In the genomic region with DNA sequence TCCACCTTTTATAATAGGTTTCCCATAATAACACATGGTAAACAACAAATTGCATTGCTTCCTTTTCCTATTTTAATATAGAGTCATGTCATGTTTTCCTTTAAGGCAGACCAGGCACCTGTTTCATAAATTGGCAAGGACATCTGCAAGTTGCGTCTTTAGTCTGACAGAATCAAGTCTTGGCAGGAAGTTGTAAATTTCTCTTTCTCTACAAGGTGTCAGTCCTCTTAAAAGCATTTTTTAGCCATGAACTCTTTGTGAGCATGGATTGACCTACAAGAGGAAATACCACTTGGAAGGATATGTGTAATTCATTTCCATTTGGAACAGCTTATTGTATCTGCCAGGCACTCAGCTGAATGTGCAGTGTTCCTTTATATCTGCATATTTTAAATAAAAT, we compare ENCODE assay signal across 20 cellular contexts.
DNase-seq lines count a peak whose midpoint lies in the region; ATAC-seq and TF ChIP-seq lines count a peak whose summit lies in the region.
"Had no signal": no experiment of that assay in that cellular context is flagged by ENCODE, and none has a peak within 500 bp of the region (broad histone marks: within the 10 kb centered on the region; RNA-seq: fewer than 3 reads in every experiment).

No MANE protein-coding gene starts in this region.

- no peak overlapping the region for H3K4me3 Mint-ChIP-seq in WTC11
- H3K4me3 Mint-ChIP-seq: HFFc6, IgD-negative memory B cell had no signal

- H3K4me3 ChIP-seq in gastrocnemius medialis = no peak overlapping the region
- H3K4me3 ChIP-seq in upper lobe of right lung = no peak overlapping the region
- H3K4me3 ChIP-seq in A673 (ENCODE audit: low read depth, low read length, poor library complexity, severe bottlenecking) = no peak overlapping the region
- H3K4me3 ChIP-seq: SK-N-MC had no signal

- H3K27ac ChIP-seq in gastrocnemius medialis (peak overlapping the region in 2 of 4 donors; percentile 3 to 11), upper lobe of right lung (no peak overlapping the region), A673 (ENCODE audit: low read depth, low read length, poor library complexity, severe bottlenecking) (no peak overlapping the region)
- H3K27ac ChIP-seq: C4-2B, SK-N-MC had no signal

- peak overlapping the region; percentile 24; the same call in 1 of the 2 replicates for H3K27ac Mint-ChIP-seq in WTC11
- H3K27ac Mint-ChIP-seq: HFFc6, IgD-negative memory B cell had no signal

- H3K4me1 ChIP-seq in gastrocnemius medialis (peaks cover 19 to 30% of the 10 kb centered on the region in 2 donors), upper lobe of right lung (no peaks in the 10 kb centered on the region), A673 (ENCODE audit: insufficient read depth, low read length, poor library complexity, severe bottlenecking) (no peaks in the 10 kb centered on the region)

- H3K27me3 ChIP-seq in gastrocnemius medialis = no peaks in the 10 kb centered on the region
- H3K27me3 ChIP-seq in upper lobe of right lung = no peaks in the 10 kb centered on the region
- no peaks in the 10 kb centered on the region for H3K27me3 ChIP-seq in A673 (replicated peaks; ENCODE audit: insufficient read depth, low read depth, low read length, poor library complexity)

- no TSS peak for BruUV-seq in A673 (replicated peaks; lab: Mats Ljungman, UMichigan)

- no peaks in the 10 kb centered on the region for H3K36me3 ChIP-seq in gastrocnemius medialis
- no peaks in the 10 kb centered on the region for H3K36me3 ChIP-seq in upper lobe of right lung
- H3K36me3 ChIP-seq in A673 (ENCODE audit: insufficient read depth, low read length, poor library complexity, severe bottlenecking) = no peaks in the 10 kb centered on the region

- H3K9me3 Mint-ChIP-seq in WTC11 = no peaks in the 10 kb centered on the region
- H3K9me3 Mint-ChIP-seq: HFFc6 had no signal

- CTCF ChIA-PET in WTC11 (lab: Charles Lee) = interaction anchor here (1.6 kb wide), 1 partner anchor 11 kb away, joined by 4 read pairs; no protein-coding TSS in a partner anchor
- CTCF ChIA-PET in A673 (lab: Charles Lee) = no interaction called here

- peaks cover 67% of the 10 kb centered on the region for H3K4me1 Mint-ChIP-seq in WTC11
- H3K4me1 Mint-ChIP-seq: IgD-negative memory B cell had no signal

- H3K27me3 Mint-ChIP-seq in WTC11 (ENCODE audit: low read depth) = no peaks in the 10 kb centered on the region

- TF ChIP-seq CTCF in WTC11 (IDR thresholded peaks at IDR 0.05) (no peak), gastrocnemius medialis (IDR thresholded peaks at IDR 0.05 in 4 of 5, conservative IDR thresholded peaks at IDR 0.05 in 1 of 5) (no peak), upper lobe of right lung (IDR thresholded peaks at IDR 0.05) (no peak), A673 (conservative IDR thresholded peaks at IDR 0.05; ENCODE audit: low read depth, low read length) (no peak)

- DNase-seq in HT1080 (ENCODE audit: low read depth) (peak; percentile 13), WTC11 (ENCODE audit: low spot score) (no peak), glomerular endothelial cell (ENCODE audit: extremely low read depth, low read depth, low spot score) (peak; percentile 51), gastrocnemius medialis (no peak), upper lobe of right lung (no peak), A673 (ENCODE audit: low spot score) (no peak)
- DNase-seq: AML-193; DMS79; HFFc6; Karpas-422; NCI-H1048; NCI-H1436 treated with DMSO at 0.1 percent for 48 hours; NCI-H2029; NCI-H748 treated with DMSO at 0.1 percent for 48 hours; NK-92 treated with Interleukin-12 subunit alpha and Interleukin-12 subunit beta, amount 100 ng/mL, for 24 hours; SHP77 had no signal

- intact Hi-C loops in gastrocnemius medialis (cut with DNase I; ENCODE audit: low total_unique reads) (no loop called here), upper lobe of right lung (cut with DNase I) (no loop called here), A673 (cut with micrococcal nuclease; ENCODE audit: unreplicated experiment) (no loop called here)

- H3K9me3 ChIP-seq in gastrocnemius medialis = no peaks in the 10 kb centered on the region
- H3K9me3 ChIP-seq in upper lobe of right lung = no peaks in the 10 kb centered on the region
- no peaks in the 10 kb centered on the region for H3K9me3 ChIP-seq in A673 (ENCODE audit: low read depth, low read length, poor library complexity, severe bottlenecking)

- no peak for TF ChIP-seq POLR2A in gastrocnemius medialis (IDR thresholded peaks at IDR 0.05)

- POLR2A ChIA-PET in WTC11 (lab: Charles Lee) (no interaction called here), A673 (lab: Charles Lee; ENCODE audit: low non-redundant PET) (no interaction called here)

- no peaks in the 10 kb centered on the region for H3K36me3 Mint-ChIP-seq in WTC11
- H3K36me3 Mint-ChIP-seq: IgD-negative memory B cell had no signal

- ATAC-seq in WTC11 = no peak
- peak; percentile 62 to 80 for ATAC-seq in gastrocnemius medialis
- no peak for ATAC-seq in upper lobe of right lung
- no peak for ATAC-seq in HG02852 (IDR thresholded peaks at IDR 0.05; ENCODE audit: unreplicated experiment)

- in situ Hi-C loops in gastrocnemius medialis (cut with MboI; ENCODE audit: low sequenced_read_pairs in 4 of 4) = no loop called here

TF ChIP-seq in WTC11, 78 proteins besides CTCF, POLR2A, EP300 and RAD21:
- TF ChIP-seq TEAD4 (CRISPR knock-in tag; IDR thresholded peaks at IDR 0.05) = no peak
- TF ChIP-seq ESRRA (CRISPR knock-in tag; IDR thresholded peaks at IDR 0.05; ENCODE audit: borderline replicate concordance) = no peak
- TF ChIP-seq NR2C2 (CRISPR knock-in tag; IDR thresholded peaks at IDR 0.05) = no peak
- TF ChIP-seq, protein P1, sequence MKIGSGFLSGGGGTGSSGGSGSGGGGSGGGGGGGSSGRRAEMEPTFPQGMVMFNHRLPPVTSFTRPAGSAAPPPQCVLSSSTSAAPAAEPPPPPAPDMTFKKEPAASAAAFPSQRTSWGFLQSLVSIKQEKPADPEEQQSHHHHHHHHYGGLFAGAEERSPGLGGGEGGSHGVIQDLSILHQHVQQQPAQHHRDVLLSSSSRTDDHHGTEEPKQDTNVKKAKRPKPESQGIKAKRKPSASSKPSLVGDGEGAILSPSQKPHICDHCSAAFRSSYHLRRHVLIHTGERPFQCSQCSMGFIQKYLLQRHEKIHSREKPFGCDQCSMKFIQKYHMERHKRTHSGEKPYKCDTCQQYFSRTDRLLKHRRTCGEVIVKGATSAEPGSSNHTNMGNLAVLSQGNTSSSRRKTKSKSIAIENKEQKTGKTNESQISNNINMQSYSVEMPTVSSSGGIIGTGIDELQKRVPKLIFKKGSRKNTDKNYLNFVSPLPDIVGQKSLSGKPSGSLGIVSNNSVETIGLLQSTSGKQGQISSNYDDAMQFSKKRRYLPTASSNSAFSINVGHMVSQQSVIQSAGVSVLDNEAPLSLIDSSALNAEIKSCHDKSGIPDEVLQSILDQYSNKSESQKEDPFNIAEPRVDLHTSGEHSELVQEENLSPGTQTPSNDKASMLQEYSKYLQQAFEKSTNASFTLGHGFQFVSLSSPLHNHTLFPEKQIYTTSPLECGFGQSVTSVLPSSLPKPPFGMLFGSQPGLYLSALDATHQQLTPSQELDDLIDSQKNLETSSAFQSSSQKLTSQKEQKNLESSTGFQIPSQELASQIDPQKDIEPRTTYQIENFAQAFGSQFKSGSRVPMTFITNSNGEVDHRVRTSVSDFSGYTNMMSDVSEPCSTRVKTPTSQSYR (CRISPR knock-in tag; IDR thresholded peaks at IDR 0.05) = no peak
- no peak for TF ChIP-seq ELF4 (CRISPR knock-in tag; IDR thresholded peaks at IDR 0.05; ENCODE audit: low read depth)
- TF ChIP-seq ZNF138 (CRISPR knock-in tag; conservative IDR thresholded peaks at IDR 0.05) = no peak
- TF ChIP-seq ZNF232 (CRISPR knock-in tag; IDR thresholded peaks at IDR 0.05) = no peak
- TF ChIP-seq GABPB1 (CRISPR knock-in tag; IDR thresholded peaks at IDR 0.05) = no peak
- TF ChIP-seq FOXJ3 (CRISPR knock-in tag; IDR thresholded peaks at IDR 0.05; ENCODE audit: borderline replicate concordance) = no peak
- no peak for TF ChIP-seq ZNF219 (CRISPR knock-in tag; IDR thresholded peaks at IDR 0.05; ENCODE audit: borderline replicate concordance)
- TF ChIP-seq IRF2 (CRISPR knock-in tag; IDR thresholded peaks at IDR 0.05; ENCODE audit: borderline replicate concordance, low read depth) = no peak
- TF ChIP-seq RELA (CRISPR knock-in tag; IDR thresholded peaks at IDR 0.05; ENCODE audit: borderline replicate concordance) = no peak
TF ChIP-seq in WTC11: peak in this region for 0.

Comparison
In these comparisons a context has a peak if more than half of its experiments do, and no peak if none do; other contexts are left out.
1. DNase-seq: peak in HT1080 (single experiment) and glomerular endothelial cell (single experiment); none in WTC11 (single experiment), gastrocnemius medialis (0 of 2), upper lobe of right lung (single experiment) and A673 (single experiment).
2. ATAC-seq: peak in gastrocnemius medialis (2 of 2); none in WTC11 (single experiment), upper lobe of right lung (single experiment) and HG02852 (single experiment).